In genomic region chr15:68470049-68470738, GRCh38 we compare ENCODE assay signal across 1 cellular context.
TF ChIP-seq lines count a peak whose summit lies in the region.

No MANE protein-coding gene starts in this region.

TF ChIP-seq in SK-N-SH, 30 proteins besides CTCF, POLR2A, EP300 and RAD21 (continued from another document):
- TF ChIP-seq, protein P1, sequence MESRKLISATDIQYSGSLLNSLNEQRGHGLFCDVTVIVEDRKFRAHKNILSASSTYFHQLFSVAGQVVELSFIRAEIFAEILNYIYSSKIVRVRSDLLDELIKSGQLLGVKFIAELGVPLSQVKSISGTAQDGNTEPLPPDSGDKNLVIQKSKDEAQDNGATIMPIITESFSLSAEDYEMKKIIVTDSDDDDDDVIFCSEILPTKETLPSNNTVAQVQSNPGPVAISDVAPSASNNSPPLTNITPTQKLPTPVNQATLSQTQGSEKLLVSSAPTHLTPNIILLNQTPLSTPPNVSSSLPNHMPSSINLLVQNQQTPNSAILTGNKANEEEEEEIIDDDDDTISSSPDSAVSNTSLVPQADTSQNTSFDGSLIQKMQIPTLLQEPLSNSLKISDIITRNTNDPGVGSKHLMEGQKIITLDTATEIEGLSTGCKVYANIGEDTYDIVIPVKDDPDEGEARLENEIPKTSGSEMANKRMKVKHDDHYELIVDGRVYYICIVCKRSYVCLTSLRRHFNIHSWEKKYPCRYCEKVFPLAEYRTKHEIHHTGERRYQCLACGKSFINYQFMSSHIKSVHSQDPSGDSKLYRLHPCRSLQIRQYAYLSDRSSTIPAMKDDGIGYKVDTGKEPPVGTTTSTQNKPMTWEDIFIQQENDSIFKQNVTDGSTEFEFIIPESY (IDR thresholded peaks at IDR 0.05; ENCODE audit: borderline replicate concordance, low read depth), result no peak
- TF ChIP-seq SMC3 (IDR thresholded peaks at IDR 0.05; ENCODE audit: low read depth, low read length) (no peak), FOSL2 (IDR thresholded peaks at IDR 0.05; ENCODE audit: borderline replicate concordance, low read depth) (no peak), GABPA (IDR thresholded peaks at IDR 0.05; ENCODE audit: low read depth) (no peak), YY1 (IDR thresholded peaks at IDR 0.05; ENCODE audit: low read depth) (no peak), FOXM1 (IDR thresholded peaks at IDR 0.05; ENCODE audit: low read depth) (no peak), REST (IDR thresholded peaks at IDR 0.05; ENCODE audit: low read depth, low read length) (no peak), RCOR1 (IDR thresholded peaks at IDR 0.05; ENCODE audit: low read length) (no peak), FOXJ3 (CRISPR knock-in tag; IDR thresholded peaks at IDR 0.05) (no peak)
- TF ChIP-seq, protein P2, sequence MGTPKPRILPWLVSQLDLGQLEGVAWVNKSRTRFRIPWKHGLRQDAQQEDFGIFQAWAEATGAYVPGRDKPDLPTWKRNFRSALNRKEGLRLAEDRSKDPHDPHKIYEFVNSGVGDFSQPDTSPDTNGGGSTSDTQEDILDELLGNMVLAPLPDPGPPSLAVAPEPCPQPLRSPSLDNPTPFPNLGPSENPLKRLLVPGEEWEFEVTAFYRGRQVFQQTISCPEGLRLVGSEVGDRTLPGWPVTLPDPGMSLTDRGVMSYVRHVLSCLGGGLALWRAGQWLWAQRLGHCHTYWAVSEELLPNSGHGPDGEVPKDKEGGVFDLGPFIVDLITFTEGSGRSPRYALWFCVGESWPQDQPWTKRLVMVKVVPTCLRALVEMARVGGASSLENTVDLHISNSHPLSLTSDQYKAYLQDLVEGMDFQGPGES (IDR thresholded peaks at IDR 0.05; ENCODE audit: low read depth, low read length), result no peak
- TF ChIP-seq, protein P3, sequence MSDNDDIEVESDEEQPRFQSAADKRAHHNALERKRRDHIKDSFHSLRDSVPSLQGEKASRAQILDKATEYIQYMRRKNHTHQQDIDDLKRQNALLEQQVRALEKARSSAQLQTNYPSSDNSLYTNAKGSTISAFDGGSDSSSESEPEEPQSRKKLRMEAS (IDR thresholded peaks at IDR 0.05; ENCODE audit: low read depth), result no peak
